Comparison of ENCODE assay signal across 15 cellular contexts in the genomic region with DNA sequence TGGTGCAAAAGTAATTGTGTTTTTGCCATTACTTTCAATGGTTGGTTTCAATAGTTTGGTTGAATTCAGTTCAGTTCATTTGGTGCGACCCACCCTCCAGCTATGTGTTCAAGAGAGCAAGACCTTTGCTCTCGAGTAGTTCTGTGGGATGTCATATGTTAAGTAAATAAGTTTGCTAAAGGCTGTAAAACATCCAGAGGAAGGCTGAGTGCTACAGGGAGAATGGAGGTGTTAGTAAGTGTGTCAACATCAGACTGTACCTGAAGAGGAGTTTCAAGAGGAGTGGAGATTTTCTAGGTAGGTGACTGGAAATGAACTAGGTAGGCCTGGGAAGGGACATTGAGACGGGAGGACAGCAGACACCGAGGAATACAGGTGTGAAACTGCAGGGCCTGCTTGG.
A peak's percentile ranks its signal among the peaks of the same experiment; 100 is the strongest.
DNase-seq lines count a peak whose midpoint lies in the region; TF ChIP-seq lines count a peak whose summit lies in the region.
"Had no signal": no experiment of that assay in that cellular context is flagged by ENCODE, and none has a peak within 500 bp of the region (broad histone marks: within the 10 kb centered on the region; RNA-seq: fewer than 3 reads in every experiment).

No MANE protein-coding gene starts in this region.

- no peaks in the 10 kb centered on the region for H4K20me1 ChIP-seq in hepatocyte (ENCODE audit: insufficient read depth, poor library complexity, severe bottlenecking)

- CTCF ChIA-PET in Caco-2 (lab: Charles Lee) = interaction anchor here (0.6 to 1.0 kb wide), 2 partner anchors 21 to 88 kb away, joined by 3 read pairs; no protein-coding TSS in a partner anchor

- no peak overlapping the region for H3K9ac ChIP-seq in mucosa of rectum (ENCODE audit: low read depth in 1 of 2, low read length in 2 of 2)

- H3K4me3 Mint-ChIP-seq in Caco-2 (ENCODE audit: unreplicated experiment) = no peak overlapping the region
- H3K4me3 Mint-ChIP-seq: B cell; CD4-positive, alpha-beta memory T cell had no signal

- H3K4me1 Mint-ChIP-seq in Caco-2 (ENCODE audit: low read depth, unreplicated experiment) = peaks cover 15% of the 10 kb centered on the region
- H3K4me1 Mint-ChIP-seq: B cell had no signal

- intact Hi-C loops in Caco-2 (cut with micrococcal nuclease; ENCODE audit: unreplicated experiment) = no loop called here

- H3K27me3 ChIP-seq in Caco-2 (replicated peaks; ENCODE audit: control insufficient read depth, insufficient read depth, low read length) (no peaks in the 10 kb centered on the region), hepatocyte (no peaks in the 10 kb centered on the region), mucosa of rectum (ENCODE audit: control insufficient read depth in 2 of 2, insufficient read depth in 2 of 2, low read length in 2 of 2) (no peaks in the 10 kb centered on the region), MG63 (no peaks in the 10 kb centered on the region)

- H3K4me3 ChIP-seq in Caco-2 (ENCODE audit: low read depth, low read length) = no peak overlapping the region
- no peak overlapping the region for H3K4me3 ChIP-seq in hepatocyte
- H3K4me3 ChIP-seq in mucosa of rectum (ENCODE audit: low read length in 2 of 2) = peak overlapping the region; percentile 1 to 7
- H3K4me3 ChIP-seq in MG63 = no peak overlapping the region
- H3K4me3 ChIP-seq: K562 had no signal

- in situ Hi-C loops in G401 (cut with HindIII; ENCODE audit: low sequenced_read_pairs) = no loop called here

- no peak for TF ChIP-seq CTCF in Caco-2 (IDR thresholded peaks at IDR 0.05; ENCODE audit: insufficient read depth in 1 of 2, low read depth in 1 of 2, low read length in 1 of 2, severe bottlenecking in 1 of 2, unreplicated experiment in 1 of 2)
- no peak for TF ChIP-seq CTCF in hepatocyte (IDR thresholded peaks at IDR 0.05; ENCODE audit: poor library complexity)

- DNase-seq in Caco-2 = peak in 1 of 2 experiments; percentile 20
- DNase-seq in NCI-H510A (lab: John Stamatoyannopoulos, UW) = peak; percentile 50
- peak; percentile 28 for DNase-seq in hepatocyte (ENCODE audit: low spot score)
- no peak for DNase-seq in amniotic stem cell (lab: John Stamatoyannopoulos, UW)
- DNase-seq in MG63 = no peak
- no peak for DNase-seq in G401 (ENCODE audit: low spot score)
- no peak for DNase-seq in NCI-H2227 (lab: John Stamatoyannopoulos, UW; ENCODE audit: unreplicated experiment)
- DNase-seq: ACHN; CD4-positive, alpha-beta memory T cell; DMS153 had no signal

- no peak overlapping the region for H2AFZ ChIP-seq in hepatocyte

- H3K9me3 Mint-ChIP-seq in Caco-2 (ENCODE audit: unreplicated experiment) = no peaks in the 10 kb centered on the region
- H3K9me3 Mint-ChIP-seq: CD4-positive, alpha-beta memory T cell had no signal

- no peaks in the 10 kb centered on the region for H3K36me3 ChIP-seq in Caco-2 (ENCODE audit: control insufficient read depth, insufficient read depth, low read length)
- H3K36me3 ChIP-seq in hepatocyte (replicated peaks; ENCODE audit: insufficient read depth, low read depth) = no peaks in the 10 kb centered on the region
- H3K36me3 ChIP-seq in mucosa of rectum (ENCODE audit: control insufficient read depth in 2 of 2, insufficient read depth in 2 of 2, low read length in 2 of 2) = no peaks in the 10 kb centered on the region
- H3K36me3 ChIP-seq in MG63 = no peaks in the 10 kb centered on the region

- POLR2A ChIA-PET in Caco-2 (lab: Charles Lee) = no interaction called here

- BruUV-seq in Caco-2 (replicated peaks; lab: Mats Ljungman, UMichigan) = no TSS peak

- H3K9me3 ChIP-seq in Caco-2 = no peaks in the 10 kb centered on the region
- no peaks in the 10 kb centered on the region for H3K9me3 ChIP-seq in hepatocyte (ENCODE audit: low read depth)
- H3K9me3 ChIP-seq in mucosa of rectum (ENCODE audit: control insufficient read depth in 2 of 2, low read length in 2 of 2) = no peaks in the 10 kb centered on the region
- no peaks in the 10 kb centered on the region for H3K9me3 ChIP-seq in MG63

- H3K79me2 ChIP-seq in hepatocyte = no peaks in the 10 kb centered on the region

- peak overlapping the region; percentile 56 for H3K27ac Mint-ChIP-seq in Caco-2 (ENCODE audit: unreplicated experiment)
- H3K27ac Mint-ChIP-seq: B cell had no signal

- peaks cover 2% of the 10 kb centered on the region for H3K27me3 Mint-ChIP-seq in Caco-2 (ENCODE audit: insufficient read depth, unreplicated experiment)

- no peaks in the 10 kb centered on the region for H3K9me2 ChIP-seq in hepatocyte (replicated peaks; ENCODE audit: insufficient read depth)

- WGBS in hepatocyte (ENCODE audit: low lambda C conversion rate, missing lambda C conversion rate) = 54% methylated on average over 4 of the region's 4 CpGs

- peak overlapping the region; percentile 37 for H3K27ac ChIP-seq in hepatocyte
- peak overlapping the region; percentile 32 to 66 for H3K27ac ChIP-seq in mucosa of rectum (ENCODE audit: low read depth in 2 of 2, low read length in 2 of 2)
- H3K27ac ChIP-seq: C4-2B, HL-60 had no signal

- H3K36me3 Mint-ChIP-seq in Caco-2 (ENCODE audit: insufficient read depth, unreplicated experiment) = no peaks in the 10 kb centered on the region
- H3K36me3 Mint-ChIP-seq: CD4-positive, alpha-beta memory T cell had no signal

- peaks cover 10% of the 10 kb centered on the region for H3K4me1 ChIP-seq in Caco-2
- H3K4me1 ChIP-seq in hepatocyte (ENCODE audit: insufficient read depth) = peaks cover 15% of the 10 kb centered on the region
- H3K4me1 ChIP-seq in mucosa of rectum (ENCODE audit: control insufficient read depth in 2 of 2, insufficient read depth in 2 of 2, low read length in 2 of 2) = peaks cover 10 to 17% of the 10 kb centered on the region in 2 donors

- peak overlapping the region; percentile 39 for H3K4me2 ChIP-seq in hepatocyte

Comparison
In these comparisons a context has a peak if more than half of its experiments do, and no peak if none do; other contexts are left out.
1. DNase-seq: peak in NCI-H510A (single experiment) and hepatocyte (single experiment); none in amniotic stem cell (single experiment), MG63 (single experiment), G401 (single experiment) and NCI-H2227 (single experiment).
2. H3K4me3 ChIP-seq: peak in mucosa of rectum (2 of 2); none in Caco-2 (single experiment), hepatocyte (single experiment) and MG63 (single experiment).